20 cellular contexts compared by ENCODE assay signal in the genomic region with DNA sequence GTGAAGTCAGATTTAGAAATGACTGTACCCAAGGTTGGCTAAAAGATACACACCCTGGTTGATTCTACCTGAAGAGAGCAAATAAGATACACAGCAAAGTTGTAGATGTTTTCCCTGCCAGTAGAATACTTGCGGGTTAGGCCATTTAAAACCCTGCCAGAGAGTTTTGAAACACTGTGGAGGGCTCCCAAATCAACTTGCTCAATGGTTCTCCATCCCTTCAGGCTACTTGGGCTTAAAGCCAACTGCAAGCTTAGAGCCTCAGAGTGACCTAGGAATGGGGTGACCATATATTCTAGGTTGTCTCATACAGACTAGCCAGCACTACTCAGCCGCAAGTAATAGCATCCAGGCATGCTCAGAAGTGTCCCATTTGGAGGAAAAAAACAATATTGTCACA. TPM values are rescaled to one million over a fixed set of nuclear protein-coding genes. Genes with fewer than 3 reads are reported as not detected.
A peak's percentile ranks its signal among the peaks of the same experiment; 100 is the strongest.
DNase-seq lines count a peak whose midpoint lies in the region; ATAC-seq and TF ChIP-seq lines count a peak whose summit lies in the region.
"Had no signal": no experiment of that assay in that cellular context is flagged by ENCODE, and none has a peak within 500 bp of the region (broad histone marks: within the 10 kb centered on the region; RNA-seq: fewer than 3 reads in every experiment).

No MANE protein-coding gene starts in this region.

- intact Hi-C loops in ascending aorta (cut with DNase I) (no loop called here), left ventricle myocardium inferior (cut with micrococcal nuclease) (loop anchor here (5.0 kb wide), 1 partner anchor 53 kb away; no protein-coding TSS in a partner anchor)

- no peak for TF ChIP-seq POLR2A in suprapubic skin (IDR thresholded peaks at IDR 0.05)

- H3K36me3 ChIP-seq in ascending aorta: peaks cover 13 to 47% of the 10 kb centered on the region in 2 donors
- H3K36me3 ChIP-seq in left ventricle myocardium inferior: peaks cover 80% of the 10 kb centered on the region
- H3K36me3 ChIP-seq in skeletal muscle satellite cell (ENCODE audit: insufficient read depth, low read length): peaks cover 90% of the 10 kb centered on the region
- no peaks in the 10 kb centered on the region for H3K36me3 ChIP-seq in BE2C
- H3K36me3 ChIP-seq in suprapubic skin: peaks cover 13% of the 10 kb centered on the region
- H3K36me3 ChIP-seq: BLaER1 had no signal

- ATAC-seq in GM21367 (IDR thresholded peaks at IDR 0.05; ENCODE audit: unreplicated experiment): no peak
- ATAC-seq: natural killer cell treated with Interleukin-12 subunit alpha and Interleukin-12 subunit beta and Interleukin-15 and Interleukin-18, amount 100 ng/mL, for 72 hours; stimulated activated memory B cell treated with anti-CD40 and anti-IgM and Interleukin-4, amounts not matched to agents 10 μg/mL and 1 μg/mL and 100 μg/mL, for 72 hours had no signal

- H3K4me2 ChIP-seq in skeletal muscle satellite cell (ENCODE audit: low read length): peak overlapping the region; percentile 47
- H3K4me2 ChIP-seq: BLaER1 had no signal

- H3K4me3 ChIP-seq in ascending aorta (no peak overlapping the region), left ventricle myocardium inferior (peak overlapping the region; percentile 26), skeletal muscle satellite cell (ENCODE audit: low read length) (no peak overlapping the region), BE2C (ENCODE audit: low read depth, low read length) (no peak overlapping the region), suprapubic skin (no peak overlapping the region)
- H3K4me3 ChIP-seq: BLaER1 had no signal

- TF ChIP-seq CTCF in ascending aorta (IDR thresholded peaks at IDR 0.05) (no peak), left ventricle myocardium inferior (IDR thresholded peaks at IDR 0.05; ENCODE audit: borderline replicate concordance) (no peak), BE2C (IDR thresholded peaks at IDR 0.05; ENCODE audit: low read depth, low read length) (no peak), suprapubic skin (IDR thresholded peaks at IDR 0.05) (no peak)

- H3K9ac ChIP-seq in skeletal muscle satellite cell (ENCODE audit: low read depth, low read length): no peak overlapping the region
- H3K9ac ChIP-seq: BLaER1 had no signal

- H3K27ac ChIP-seq in ascending aorta (peak overlapping the region; percentile 32 to 34), left ventricle myocardium inferior (replicated peaks) (peak overlapping the region; percentile 64), suprapubic skin (no peak overlapping the region)
- H3K27ac ChIP-seq: BLaER1 had no signal

- H3K27me3 ChIP-seq in ascending aorta (no peaks in the 10 kb centered on the region), left ventricle myocardium inferior (ENCODE audit: low read depth) (no peaks in the 10 kb centered on the region), skeletal muscle satellite cell (ENCODE audit: control insufficient read depth, insufficient read depth, low read length) (no peaks in the 10 kb centered on the region), BE2C (peaks cover 5% of the 10 kb centered on the region; the same call in 1 of the 2 replicates), suprapubic skin (no peaks in the 10 kb centered on the region)
- H3K27me3 ChIP-seq: BLaER1 had no signal

- WGBS in suprapubic skin: 57% methylated on average over 2 of the region's 2 CpGs

- H3K9me3 ChIP-seq in ascending aorta: no peaks in the 10 kb centered on the region
- no peaks in the 10 kb centered on the region for H3K9me3 ChIP-seq in left ventricle myocardium inferior (replicated peaks)
- H3K9me3 ChIP-seq in skeletal muscle satellite cell (replicated peaks; ENCODE audit: low read length): no peaks in the 10 kb centered on the region
- H3K9me3 ChIP-seq in BE2C: no peaks in the 10 kb centered on the region
- no peaks in the 10 kb centered on the region for H3K9me3 ChIP-seq in suprapubic skin

- DNase-seq in AG20443 (ENCODE audit: low spot score) (peak; percentile 51), ascending aorta (ENCODE audit: low spot score in 2 of 2) (no peak), left ventricle myocardium inferior (no peak), BE2C (no peak), suprapubic skin (ENCODE audit: low spot score in 2 of 2) (no peak), cerebellar cortex (ENCODE audit: low spot score) (no peak)
- DNase-seq: activated CD4-positive, alpha-beta T cell treated with anti-CD3 and anti-CD28 coated beads, Interleukin-2, amount 10 ng/mL, durations not matched to agents 24 days and 14 days; activated naive CD8-positive, alpha-beta T cell treated with anti-CD3 and anti-CD28 coated beads, Interleukin-2, amount 10 ng/mL, durations not matched to agents 7 days and 5 days; activated T-cell treated with anti-CD3 and anti-CD28 coated beads, Interleukin-2, amount 50 U/mL, for 1 hour; cerebellar nuclear complex; DMS79; Kasumi-1; NCI-H187 treated with DMSO at 0.1 percent for 48 hours; NCI-H82; SHP77 had no signal

- no peak for TF ChIP-seq EP300 in suprapubic skin (IDR thresholded peaks at IDR 0.05)

- H3K4me1 ChIP-seq in ascending aorta (peaks cover 7 to 20% of the 10 kb centered on the region in 2 donors), left ventricle myocardium inferior (peaks cover 97% of the 10 kb centered on the region), skeletal muscle satellite cell (ENCODE audit: control insufficient read depth, insufficient read depth, low read length) (peaks cover 74% of the 10 kb centered on the region), BE2C (no peaks in the 10 kb centered on the region), suprapubic skin (peaks cover 25% of the 10 kb centered on the region)
- H3K4me1 ChIP-seq: BLaER1 had no signal

RNA-seq across cellular contexts. Expression of a gene that starts 10.0 kb away (rescaled TPM):
- total RNA-seq in ascending aorta (156 TPM), left ventricle myocardium inferior (266 TPM), suprapubic skin (100 to 1,000 TPM; 123 to 215 (median 187) TPM)
- 1,125 and 1,633 TPM in 2 replicates for total RNA-seq in skeletal muscle satellite cell (2012; rRNA removed)
- not detected for polyA plus RNA-seq in BE2C (2012; ENCODE audit: insufficient read depth, insufficient read length, low read depth)
- total RNA-seq: natural killer cell treated with Interleukin-12 subunit alpha and Interleukin-12 subunit beta and Interleukin-15 and Interleukin-18, amount 100 ng/mL, for 72 hours had no signal

RNA-seq across cellular contexts. Expression of a gene that starts 35.3 kb away (rescaled TPM):
- 92.6 TPM for total RNA-seq in ascending aorta
- 196 TPM for total RNA-seq in left ventricle myocardium inferior
- total RNA-seq in skeletal muscle satellite cell (2012; rRNA removed): 125 and 199 TPM in 2 replicates
- polyA plus RNA-seq in BE2C (2012; ENCODE audit: insufficient read depth, insufficient read length, low read depth): not detected
- total RNA-seq in suprapubic skin: 100 to 1,000 TPM in 1 of 4 donors, 10 to 100 TPM in 3; 73.8 to 108 (median 98.7) TPM
- total RNA-seq: activated CD4-positive, alpha-beta T cell treated with anti-CD3 and anti-CD28 coated beads, Interleukin-2, amount 10 ng/mL, durations not matched to agents 24 days and 14 days; activated naive CD8-positive, alpha-beta T cell treated with anti-CD3 and anti-CD28 coated beads, Interleukin-2, amount 10 ng/mL, durations not matched to agents 7 days and 5 days; natural killer cell treated with Interleukin-12 subunit alpha and Interleukin-12 subunit beta and Interleukin-15 and Interleukin-18, amount 100 ng/mL, for 72 hours had no signal
